Comparison of ENCODE assay signal across 1 cellular context in genomic region chr2:235924675-235925063, GRCh38.
TF ChIP-seq lines count a peak whose summit lies in the region.

No MANE protein-coding gene starts in this region.

TF ChIP-seq in HepG2, 621 proteins besides CTCF, POLR2A, EP300 and RAD21 (continued from another document and continues in another):
- TF ChIP-seq AKNA (CRISPR knock-in tag; IDR thresholded peaks at IDR 0.05; ENCODE audit: borderline replicate concordance): no peak
- TF ChIP-seq PAX8 (CRISPR knock-in tag; IDR thresholded peaks at IDR 0.05; ENCODE audit: borderline replicate concordance): no peak
- peak; percentile 83 for TF ChIP-seq RARA (CRISPR knock-in tag; IDR thresholded peaks at IDR 0.05)
- TF ChIP-seq ZNF3 (CRISPR knock-in tag; IDR thresholded peaks at IDR 0.05): no peak
- no peak for TF ChIP-seq PRMT3 (CRISPR knock-in tag; IDR thresholded peaks at IDR 0.05; ENCODE audit: borderline replicate concordance, low read depth)
- no peak for TF ChIP-seq ZFP37 (CRISPR knock-in tag; IDR thresholded peaks at IDR 0.05; ENCODE audit: borderline replicate concordance)
- no peak for TF ChIP-seq ZNF207 (IDR thresholded peaks at IDR 0.05; ENCODE audit: borderline replicate concordance)
- TF ChIP-seq E2F5 (CRISPR knock-in tag; conservative IDR thresholded peaks at IDR 0.05): no peak
- TF ChIP-seq ZSCAN25 (CRISPR knock-in tag; IDR thresholded peaks at IDR 0.05): no peak
- no peak for TF ChIP-seq ZNF512B (CRISPR knock-in tag; IDR thresholded peaks at IDR 0.05; ENCODE audit: borderline replicate concordance)
- no peak for TF ChIP-seq ZBTB14 (CRISPR knock-in tag; IDR thresholded peaks at IDR 0.05)
- TF ChIP-seq KDM3A (CRISPR knock-in tag; IDR thresholded peaks at IDR 0.05; ENCODE audit: low read depth): no peak
- no peak for TF ChIP-seq BORCS8-MEF2B (CRISPR knock-in tag; IDR thresholded peaks at IDR 0.05)
- no peak for TF ChIP-seq HNF1B (CRISPR knock-in tag; IDR thresholded peaks at IDR 0.05)
- TF ChIP-seq MLX (CRISPR knock-in tag; IDR thresholded peaks at IDR 0.05): no peak
- no peak for TF ChIP-seq BCLAF1 (IDR thresholded peaks at IDR 0.05)
- TF ChIP-seq ZNF124 (CRISPR knock-in tag; IDR thresholded peaks at IDR 0.05): peak; percentile 21; the same call in 1 of the 2 replicates
- TF ChIP-seq SATB2 (CRISPR knock-in tag; IDR thresholded peaks at IDR 0.05): no peak
- TF ChIP-seq TARDBP (CRISPR knock-in tag; IDR thresholded peaks at IDR 0.05): no peak; the same call in 1 of the 2 replicates
- no peak for TF ChIP-seq KLF15 (CRISPR knock-in tag; IDR thresholded peaks at IDR 0.05; ENCODE audit: borderline replicate concordance)
- TF ChIP-seq RFX5 (IDR thresholded peaks at IDR 0.05; ENCODE audit: low read depth, low read length): no peak
- no peak for TF ChIP-seq GFI1 (CRISPR knock-in tag; IDR thresholded peaks at IDR 0.05; ENCODE audit: borderline replicate concordance)
- TF ChIP-seq NCOR1 (IDR thresholded peaks at IDR 0.05; ENCODE audit: borderline replicate concordance, low read length): peak; percentile 59; the same call in 1 of the 2 replicates
- 0 out of 2 replicates have a peak, but pooled peaks have one; percentile 41 for TF ChIP-seq ZFX (CRISPR knock-in tag; IDR thresholded peaks at IDR 0.05; ENCODE audit: low read depth)
- no peak for TF ChIP-seq ZNF605 (CRISPR knock-in tag; IDR thresholded peaks at IDR 0.05)
- TF ChIP-seq ZNF496 (CRISPR knock-in tag; IDR thresholded peaks at IDR 0.05; ENCODE audit: insufficient replicate concordance): no peak
- TF ChIP-seq ZNF343 (CRISPR knock-in tag; IDR thresholded peaks at IDR 0.05): no peak
- no peak for TF ChIP-seq ZNF180 (CRISPR knock-in tag; IDR thresholded peaks at IDR 0.05; ENCODE audit: borderline replicate concordance, low read depth)
- TF ChIP-seq ZBTB39 (CRISPR knock-in tag; IDR thresholded peaks at IDR 0.05): peak; percentile 59; the same call in 1 of the 2 replicates
- no peak for TF ChIP-seq ZNF703 (CRISPR knock-in tag; IDR thresholded peaks at IDR 0.05; ENCODE audit: borderline replicate concordance)
- TF ChIP-seq ZNF543 (CRISPR knock-in tag; IDR thresholded peaks at IDR 0.05): no peak
- no peak for TF ChIP-seq ZFP1 (CRISPR knock-in tag; IDR thresholded peaks at IDR 0.05)
- no peak for TF ChIP-seq ZSCAN12 (CRISPR knock-in tag; IDR thresholded peaks at IDR 0.05)
- TF ChIP-seq CCAR2 (optimal IDR thresholded peaks at IDR 0.05; ENCODE audit: low read depth, low read length): no peak
- 0 out of 2 replicates have a peak, but pooled peaks have one; percentile 19 for TF ChIP-seq KDM6A (CRISPR knock-in tag; IDR thresholded peaks at IDR 0.05; ENCODE audit: low read depth)
- no peak for TF ChIP-seq E2F1 (CRISPR knock-in tag; IDR thresholded peaks at IDR 0.05)
- TF ChIP-seq ZNF33A (CRISPR knock-in tag; IDR thresholded peaks at IDR 0.05; ENCODE audit: borderline replicate concordance): no peak
- no peak for TF ChIP-seq GLI4 (CRISPR knock-in tag; IDR thresholded peaks at IDR 0.05; ENCODE audit: borderline replicate concordance)
- TF ChIP-seq ZNF572 (CRISPR knock-in tag; IDR thresholded peaks at IDR 0.05): no peak
